In genomic region chr14:103716899-103717411, GRCh38 we compare ENCODE assay signal across 9 cellular contexts. TPM values are rescaled to one million over a fixed set of nuclear protein-coding genes. Genes with fewer than 3 reads are reported as not detected.
DNase-seq lines count a peak whose midpoint lies in the region; ATAC-seq and TF ChIP-seq lines count a peak whose summit lies in the region.
"Had no signal": no experiment of that assay in that cellular context is flagged by ENCODE, and none has a peak within 500 bp of the region (broad histone marks: within the 10 kb centered on the region; RNA-seq: fewer than 3 reads in every experiment).

No MANE protein-coding gene starts in this region.

- ATAC-seq in DND-41 (ENCODE audit: insufficient read depth, low read depth) (no peak), GM18907 (IDR thresholded peaks at IDR 0.05; ENCODE audit: unreplicated experiment) (no peak), HG02798 (IDR thresholded peaks at IDR 0.05; ENCODE audit: poor library complexity, unreplicated experiment) (no peak)

- 77 to 78% methylated on average over 13 to 17 of the region's 17 CpGs for WGBS in endodermal cell (ENCODE audit: insufficient coverage in 1 of 2, insufficient read length in 1 of 2), 2 experiments

- H3K27ac ChIP-seq in DND-41 (ENCODE audit: low read length) (peak overlapping the region; percentile 48; the same call in 1 of the 2 replicates), PC-9 (no peak overlapping the region), endodermal cell (ENCODE audit: low read depth, low read length) (no peak overlapping the region)

- H3K4me3 ChIP-seq in DND-41 (ENCODE audit: low read depth in 1 of 2, low read length in 2 of 2) (peak overlapping the region; percentile 67 to 84; a peak in 3 of 4 replicates), PC-9 (peak overlapping the region; percentile 79), endodermal cell (ENCODE audit: low read length) (peak overlapping the region; percentile 83)

- H3K4me1 ChIP-seq in DND-41 (ENCODE audit: insufficient read depth, low read length) (peaks cover 47% of the 10 kb centered on the region), PC-9 (replicated peaks; ENCODE audit: insufficient read depth) (peaks cover 30% of the 10 kb centered on the region), endodermal cell (ENCODE audit: control insufficient read depth, insufficient read depth, low read length) (peaks cover 11% of the 10 kb centered on the region)

- H3K27me3 Mint-ChIP-seq in endodermal cell (ENCODE audit: insufficient read depth) = no peaks in the 10 kb centered on the region
- no peaks in the 10 kb centered on the region for H3K27me3 Mint-ChIP-seq in progenitor cell of endocrine pancreas

- intact Hi-C loops in PC-9 (cut with micrococcal nuclease; ENCODE audit: unreplicated experiment) = no loop called here

- H3K4me1 Mint-ChIP-seq in endodermal cell = peaks cover 24% of the 10 kb centered on the region
- H3K4me1 Mint-ChIP-seq in progenitor cell of endocrine pancreas (ENCODE audit: low read depth) = peaks cover 22% of the 10 kb centered on the region

- H3K27me3 ChIP-seq in DND-41 (ENCODE audit: insufficient read depth, low read length, poor library complexity) (no peaks in the 10 kb centered on the region), PC-9 (ENCODE audit: insufficient read depth, low read depth) (no peaks in the 10 kb centered on the region), endodermal cell (ENCODE audit: control insufficient read depth, insufficient read depth, low read length, poor library complexity, severe bottlenecking) (no peaks in the 10 kb centered on the region)

- CTCF ChIA-PET in PC-9 (lab: Charles Lee) = no interaction called here

- H3K36me3 ChIP-seq in DND-41 (ENCODE audit: insufficient read depth, low read length) (peaks cover 35% of the 10 kb centered on the region), PC-9 (ENCODE audit: low read depth) (no peaks in the 10 kb centered on the region), endodermal cell (ENCODE audit: control insufficient read depth, insufficient read depth, low read length) (peaks cover 9% of the 10 kb centered on the region)

- TF ChIP-seq CTCF in DND-41 (IDR thresholded peaks at IDR 0.05; ENCODE audit: borderline replicate concordance, extremely low read depth, low read length, poor library complexity, severe bottlenecking) (no peak), PC-9 (conservative IDR thresholded peaks at IDR 0.05) (no peak), endodermal cell (conservative IDR thresholded peaks at IDR 0.05) (no peak), progenitor cell of endocrine pancreas (IDR thresholded peaks at IDR 0.05; ENCODE audit: unreplicated experiment) (no peak)

- POLR2A ChIA-PET in PC-9 (lab: Charles Lee; ENCODE audit: unreplicated experiment) = interaction anchor here (0.7 kb wide), 1 partner anchor 43 kb away, joined by 8 read pairs; no protein-coding TSS in a partner anchor

- peaks cover 33% of the 10 kb centered on the region; the same call in 1 of the 2 replicates for H3F3A ChIP-seq in PC-9 (ENCODE audit: insufficient read depth, low read depth)

- H3K9me2 ChIP-seq in PC-9 (ENCODE audit: insufficient read depth) = no peaks in the 10 kb centered on the region

- BruUV-seq in PC-9 (replicated peaks; lab: Mats Ljungman, UMichigan) = no TSS peak

- DNase-seq in DND-41 = no peak
- DNase-seq in PC-9 = no peak
- DNase-seq in endodermal cell = no peak
- DNase-seq in progenitor cell of endocrine pancreas (ENCODE audit: low spot score, unreplicated experiment) = no peak
- no peak for DNase-seq in DMS53 treated with DMSO at 0.1 percent for 48 hours (lab: John Stamatoyannopoulos, UW; ENCODE audit: unreplicated experiment)
- DNase-seq in iPS-NIHi11 (ENCODE audit: low spot score) = no peak
- DNase-seq: NCI-H1105 had no signal

- H2AFZ ChIP-seq in DND-41 (ENCODE audit: low read depth, low read length) = no peak overlapping the region
- peak overlapping the region; percentile 75; the same call in 1 of the 2 replicates for H2AFZ ChIP-seq in PC-9

- H3K27ac Mint-ChIP-seq in endodermal cell (peak overlapping the region; percentile 49), progenitor cell of endocrine pancreas (peak overlapping the region; percentile 78)

- peaks cover 64% of the 10 kb centered on the region for H4K20me1 ChIP-seq in DND-41 (ENCODE audit: insufficient read depth, low read length)
- peaks cover 25% of the 10 kb centered on the region for H4K20me1 ChIP-seq in PC-9 (ENCODE audit: insufficient read depth)

- peaks cover 8% of the 10 kb centered on the region for H3K36me3 Mint-ChIP-seq in endodermal cell (ENCODE audit: low read depth)
- H3K36me3 Mint-ChIP-seq in progenitor cell of endocrine pancreas (ENCODE audit: insufficient read depth) = peaks cover 3% of the 10 kb centered on the region

- peaks cover 90% of the 10 kb centered on the region for H3K79me2 ChIP-seq in DND-41 (ENCODE audit: insufficient read depth, low read length)
- H3K79me2 ChIP-seq in PC-9 (ENCODE audit: low read depth) = peaks cover 78% of the 10 kb centered on the region

- peak overlapping the region; percentile 97 for H3K4me2 ChIP-seq in DND-41 (ENCODE audit: insufficient read depth, low read length)
- peak overlapping the region; percentile 91 for H3K4me2 ChIP-seq in PC-9

- no peaks in the 10 kb centered on the region for H3K9me3 ChIP-seq in DND-41 (ENCODE audit: insufficient read depth, low read length, severe bottlenecking)
- no peaks in the 10 kb centered on the region for H3K9me3 ChIP-seq in PC-9 (ENCODE audit: insufficient read depth, low read depth)
- H3K9me3 ChIP-seq in endodermal cell (ENCODE audit: control insufficient read depth, low read length) = no peaks in the 10 kb centered on the region

- H3K4me3 Mint-ChIP-seq in endodermal cell = peak overlapping the region; percentile 71
- H3K4me3 Mint-ChIP-seq in progenitor cell of endocrine pancreas (ENCODE audit: low read depth) = peak overlapping the region; percentile 80

- H3K9me3 Mint-ChIP-seq in endodermal cell (peaks cover 1% of the 10 kb centered on the region), progenitor cell of endocrine pancreas (ENCODE audit: low read depth) (no peaks in the 10 kb centered on the region)

- H3K9ac ChIP-seq in DND-41 (ENCODE audit: low read depth, low read length) (peak overlapping the region; percentile 76), endodermal cell (ENCODE audit: extremely low read depth, low read length, poor library complexity, severe bottlenecking) (peak overlapping the region; percentile 36)

RNA-seq across cellular contexts. Expression of gene ZFYVE21, which starts 1.3 kb away (rescaled TPM):
- total RNA-seq in PC-9 (2021) = 93.3 and 118 TPM in 2 replicates
- 10 to 100 TPM; 42.5 to 55.6 TPM for total RNA-seq in endodermal cell
- 42.1 TPM for polyA plus RNA-seq in endodermal cell (2013, experiment 1 of 2)
- 40.3 TPM for polyA plus RNA-seq in endodermal cell (2013, experiment 2 of 2)
- total RNA-seq in progenitor cell of endocrine pancreas = 47.2 and 52.5 TPM in 2 replicates

RNA-seq across cellular contexts. Expression of gene XRCC3, which starts 1.7 kb away (rescaled TPM):
- total RNA-seq in PC-9 (2021) (64.1 and 65.1 TPM in 2 replicates), endodermal cell (10 to 100 TPM; 39.2 to 42.6 TPM), progenitor cell of endocrine pancreas (25.7 and 30.2 TPM in 2 replicates)
- 22.5 TPM for polyA plus RNA-seq in endodermal cell (2013, experiment 1 of 2)
- polyA plus RNA-seq in endodermal cell (2013, experiment 2 of 2) = 24.3 TPM
